ENCODE assay signal across 8 cellular contexts in genomic region chr3:148991219-148992026, GRCh38. TPM values are rescaled to one million over a fixed set of nuclear protein-coding genes. Genes with fewer than 3 reads are reported as not detected.
A peak's percentile ranks its signal among the peaks of the same experiment; 100 is the strongest.
DNase-seq lines count a peak whose midpoint lies in the region; ATAC-seq, FAIRE-seq and TF ChIP-seq lines count a peak whose summit lies in the region.

GYG1 (plus strand) TSS chr3:148991540; CDS start chr3:148991641, 101 bp downstream.

- no peak for FAIRE-seq in GM19239 (lab: Jason Lieb, UNC)

- peaks cover 29 to 30% of the 10 kb centered on the region in 2 donors for H3K36me3 Mint-ChIP-seq in CD14-positive monocyte

- H3K56ac ChIP-seq in mesendoderm (ENCODE audit: low read length) = peak within 1 kb of the TSS; percentile 88

- peak within 1 kb of the TSS; percentile 93 for H3K18ac ChIP-seq in mesendoderm (ENCODE audit: low read length)

- H3K4me3 ChIP-seq in endocrine pancreas (ENCODE audit: control insufficient read depth, insufficient read depth, low read length) (peak within 1 kb of the TSS; percentile 76), mesendoderm (ENCODE audit: low read length) (peak within 1 kb of the TSS; percentile 31)

- peak; percentile 85 for ATAC-seq in HG03442 (IDR thresholded peaks at IDR 0.05; ENCODE audit: unreplicated experiment)

- H2BK5ac ChIP-seq in mesendoderm (ENCODE audit: low read length) = no peak within 1 kb of the TSS

- intact Hi-C loops in CD14-positive monocyte (cut with micrococcal nuclease) = loop anchor here in 1 of 2 donors (10.0 kb wide), 1 partner anchor 133 kb away; the partner anchor contains the start of gene HPS3

- H3K9me3 Mint-ChIP-seq in CD14-positive monocyte = no peaks in the 10 kb centered on the region

- H2BK15ac ChIP-seq in mesendoderm (replicated peaks; ENCODE audit: low read depth) = no peak within 1 kb of the TSS

- H4K5ac ChIP-seq in mesendoderm (ENCODE audit: low read length) = no peak within 1 kb of the TSS

- H3K27me3 ChIP-seq in endocrine pancreas (ENCODE audit: control insufficient read depth, insufficient read depth, low read length) (no peaks in the 10 kb centered on the region), mesendoderm (ENCODE audit: insufficient read depth, low read length, poor library complexity) (no peaks in the 10 kb centered on the region)

- peak within 1 kb of the TSS; percentile 83 for H4K8ac ChIP-seq in mesendoderm (ENCODE audit: low read depth, low read length)

- H3K9ac ChIP-seq in endocrine pancreas (ENCODE audit: control insufficient read depth, insufficient read depth, low read length) (peak within 1 kb of the TSS; percentile 71), mesendoderm (ENCODE audit: low read length) (peak within 1 kb of the TSS; percentile 74)

- no peaks in the 10 kb centered on the region for H3K9me3 ChIP-seq in endocrine pancreas (ENCODE audit: control insufficient read depth, low read length)

- no peaks in the 10 kb centered on the region for H3K27me3 Mint-ChIP-seq in CD14-positive monocyte (ENCODE audit: low read depth in 3 of 3)

- no peak within 1 kb of the TSS for H3K23ac ChIP-seq in mesendoderm (ENCODE audit: low read length)

- WGBS in mesendoderm (ENCODE audit: extremely low coverage, insufficient coverage, low lambda C conversion rate) = no CpG with 5 or more reads among the region's 91 CpGs

- H3K4me1 ChIP-seq in endocrine pancreas (ENCODE audit: control insufficient read depth, insufficient read depth, low read length) = no peaks in the 10 kb centered on the region
- H3K4me1 ChIP-seq in mesendoderm (ENCODE audit: control insufficient read depth, low read depth, low read length) = no peaks in the 10 kb centered on the region

- no peak within 1 kb of the TSS for H3K4ac ChIP-seq in mesendoderm (ENCODE audit: low read depth, low read length)

- no peak within 1 kb of the TSS for H2AK5ac ChIP-seq in mesendoderm (ENCODE audit: low read length)

- H2BK120ac ChIP-seq in mesendoderm (ENCODE audit: low read depth, low read length) = no peak within 1 kb of the TSS

- H3K4me1 Mint-ChIP-seq in CD14-positive monocyte = peaks cover 42% of the 10 kb centered on the region

- H3K4me2 ChIP-seq in mesendoderm (ENCODE audit: low read length) = peak within 1 kb of the TSS; percentile 56

- no peaks in the 10 kb centered on the region for H3K79me2 ChIP-seq in mesendoderm (ENCODE audit: control insufficient read depth, insufficient read depth, low read length)

- H3K79me1 ChIP-seq in mesendoderm (ENCODE audit: low read length) = no peaks in the 10 kb centered on the region

- H3K27ac ChIP-seq in mesendoderm (ENCODE audit: low read depth, low read length) = peak within 1 kb of the TSS; percentile 58

- DNase-seq in CD14-positive monocyte (ENCODE audit: low spot score) = peak; percentile 71
- DNase-seq in GM19239 (ENCODE audit: insufficient read length, low spot score) = peak; percentile 77
- peak; percentile 85 for DNase-seq in NOMO-1 treated with DMSO at 0.1 percent for 48 hours (lab: John Stamatoyannopoulos, UW; ENCODE audit: unreplicated experiment)
- DNase-seq in activated CD8-positive, alpha-beta memory T cell treated with anti-CD3 and anti-CD28 coated beads for 48 hours (ENCODE audit: low read depth in 2 of 3, low spot score in 2 of 3) = peak; percentile 47 to 61 (median 53)
- peak; percentile 86 for DNase-seq in mesendoderm
- DNase-seq in stimulated activated CD8-positive, alpha-beta memory T cell treated with anti-CD3 and anti-CD28 coated beads, Interleukin-15, amount 100 ng/mL, for 24 hours (ENCODE audit: low read depth) = peak; percentile 45

- H3K36me3 ChIP-seq in endocrine pancreas (ENCODE audit: control insufficient read depth, insufficient read depth, low read length) (peaks cover 3% of the 10 kb centered on the region), mesendoderm (ENCODE audit: control insufficient read depth, insufficient read depth, low read length) (no peaks in the 10 kb centered on the region)

- peak within 1 kb of the TSS; percentile 81 to 90 (median 88) for H3K27ac Mint-ChIP-seq in CD14-positive monocyte

- H3K4me3 Mint-ChIP-seq in CD14-positive monocyte = peak within 1 kb of the TSS; percentile 80 to 86

- no peak for TF ChIP-seq CTCF in CD14-positive monocyte (IDR thresholded peaks at IDR 0.05)

RNA-seq across cellular contexts. Expression of gene GYG1, which starts in this region (rescaled TPM):
- 100 to 1,000 TPM; 121 to 122 TPM for polyA plus RNA-seq in CD14-positive monocyte
- polyA plus RNA-seq in mesendoderm (2013, experiment 1 of 2) = 18.7 TPM
- polyA plus RNA-seq in mesendoderm (2013, experiment 2 of 2) = 19.1 TPM

Comparison
In these comparisons a context has a peak if more than half of its experiments do, and no peak if none do; other contexts are left out.
1. Peak in every context shown above with its lines: DNase-seq, ATAC-seq, H3K4me3 ChIP-seq and H3K27ac ChIP-seq.